ENCODE assay signal across 13 cellular contexts in genomic region chr1:192518700-192519099, GRCh38. TPM values are rescaled to one million over a fixed set of nuclear protein-coding genes. Genes with fewer than 3 reads are reported as not detected.
DNase-seq lines count a peak whose midpoint lies in the region; ATAC-seq and TF ChIP-seq lines count a peak whose summit lies in the region.
"Had no signal": no experiment of that assay in that cellular context is flagged by ENCODE, and none has a peak within 500 bp of the region (broad histone marks: within the 10 kb centered on the region; RNA-seq: fewer than 3 reads in every experiment).

No MANE protein-coding gene starts in this region.

- no peaks in the 10 kb centered on the region for H3K27me3 Mint-ChIP-seq in natural killer cell treated with Interleukin-12 subunit alpha and Interleukin-12 subunit beta and Interleukin-15 and Interleukin-18, amount 100 ng/mL, for 72 hours
- H3K27me3 Mint-ChIP-seq in natural killer cell (ENCODE audit: low read depth in 2 of 2) = no peaks in the 10 kb centered on the region

- H3K36me3 Mint-ChIP-seq in natural killer cell treated with Interleukin-12 subunit alpha and Interleukin-12 subunit beta and Interleukin-15 and Interleukin-18, amount 100 ng/mL, for 72 hours = no peaks in the 10 kb centered on the region
- H3K36me3 Mint-ChIP-seq in natural killer cell = no peaks in the 10 kb centered on the region

- no peak overlapping the region for H3K27ac ChIP-seq in upper lobe of right lung
- H3K27ac ChIP-seq: sigmoid colon had no signal

- no peak for DNase-seq in natural killer cell treated with Interleukin-12 subunit alpha and Interleukin-12 subunit beta and Interleukin-15 and Interleukin-18, amount 100 ng/mL, for 72 hours (ENCODE audit: low spot score)
- DNase-seq in natural killer cell = no peak
- DNase-seq in upper lobe of right lung = no peak
- DNase-seq in amygdala (lab: John Stamatoyannopoulos, UW) = no peak
- no peak for DNase-seq in left colon
- DNase-seq in activated naive CD4-positive, alpha-beta T cell treated with anti-CD3 and anti-CD28 coated beads, Interleukin-2, amount 50 U/mL, for 16 hours = no peak
- DNase-seq: activated CD4-positive, alpha-beta T cell treated with anti-CD3 and anti-CD28 coated beads, Interleukin-2, amount 50 U/mL, for 4 hours; effector CD8-positive, alpha-beta T cell; NCI-H446; sigmoid colon had no signal

- H3K4me1 Mint-ChIP-seq in natural killer cell treated with Interleukin-12 subunit alpha and Interleukin-12 subunit beta and Interleukin-15 and Interleukin-18, amount 100 ng/mL, for 72 hours (ENCODE audit: low read depth in 2 of 2) = peaks cover 53 to 66% of the 10 kb centered on the region in 2 donors
- peaks cover 55 to 66% of the 10 kb centered on the region in 2 donors for H3K4me1 Mint-ChIP-seq in natural killer cell

- intact Hi-C loops in natural killer cell (cut with micrococcal nuclease) (loop anchor here (5.0 kb wide), 1 partner anchor 41 kb away; no protein-coding TSS in a partner anchor), upper lobe of right lung (cut with DNase I) (no loop called here), left colon (cut with DNase I, micrococcal nuclease) (no loop called here)

- H3K27me3 ChIP-seq in upper lobe of right lung = no peaks in the 10 kb centered on the region
- H3K27me3 ChIP-seq: sigmoid colon had no signal

- peak overlapping the region; percentile 26 for H3K4me3 Mint-ChIP-seq in natural killer cell treated with Interleukin-12 subunit alpha and Interleukin-12 subunit beta and Interleukin-15 and Interleukin-18, amount 100 ng/mL, for 72 hours
- H3K4me3 Mint-ChIP-seq in natural killer cell = no peak overlapping the region

- no peaks in the 10 kb centered on the region for H3K9me3 ChIP-seq in upper lobe of right lung
- H3K9me3 ChIP-seq: sigmoid colon had no signal

- H3K9me3 Mint-ChIP-seq in natural killer cell treated with Interleukin-12 subunit alpha and Interleukin-12 subunit beta and Interleukin-15 and Interleukin-18, amount 100 ng/mL, for 72 hours = peaks cover 3% of the 10 kb centered on the region
- no peaks in the 10 kb centered on the region for H3K9me3 Mint-ChIP-seq in natural killer cell

- no peaks in the 10 kb centered on the region for H3K4me1 ChIP-seq in upper lobe of right lung

- peak in 1 of 2 donors; percentile 54 for ATAC-seq in natural killer cell treated with Interleukin-12 subunit alpha and Interleukin-12 subunit beta and Interleukin-15 and Interleukin-18, amount 100 ng/mL, for 72 hours
- no peak for ATAC-seq in natural killer cell
- ATAC-seq in GM21825 (IDR thresholded peaks at IDR 0.05; ENCODE audit: unreplicated experiment) = peak; percentile 34
- peak; percentile 40 for ATAC-seq in HG03175 (IDR thresholded peaks at IDR 0.05; ENCODE audit: unreplicated experiment)
- peak; percentile 37 for ATAC-seq in upper lobe of right lung
- ATAC-seq in left colon = no peak

- H3K4me3 ChIP-seq in upper lobe of right lung = no peak overlapping the region
- H3K4me3 ChIP-seq: sigmoid colon had no signal

- no peak for TF ChIP-seq CTCF in natural killer cell (IDR thresholded peaks at IDR 0.05)
- TF ChIP-seq CTCF in upper lobe of right lung (IDR thresholded peaks at IDR 0.05) = no peak

- H3K36me3 ChIP-seq in upper lobe of right lung = no peaks in the 10 kb centered on the region
- H3K36me3 ChIP-seq: sigmoid colon had no signal

- peak overlapping the region; percentile 63 to 98 for H3K27ac Mint-ChIP-seq in natural killer cell treated with Interleukin-12 subunit alpha and Interleukin-12 subunit beta and Interleukin-15 and Interleukin-18, amount 100 ng/mL, for 72 hours
- H3K27ac Mint-ChIP-seq in natural killer cell = peak overlapping the region in 1 of 2 donors; percentile 26

RNA-seq across cellular contexts. Expression of gene RGS1, which starts 56.9 kb away (rescaled TPM):
- 100 to 1,000 TPM in 1 of 2 donors, 10 to 100 TPM in 1; 67.6 to 143 TPM for total RNA-seq in natural killer cell treated with Interleukin-12 subunit alpha and Interleukin-12 subunit beta and Interleukin-15 and Interleukin-18, amount 100 ng/mL, for 72 hours
- total RNA-seq in natural killer cell (100 to 1,000 TPM; 306 to 365 (median 343) TPM), upper lobe of right lung (27.8 TPM), left colon (10 to 100 TPM; 11.0 to 27.1 TPM)
- total RNA-seq: M059J had no signal

Comparison
In these comparisons a context has a peak if more than half of its experiments do, and no peak if none do; other contexts are left out.
1. ATAC-seq: peak in GM21825 (single experiment), HG03175 (single experiment) and upper lobe of right lung (single experiment); none in natural killer cell (0 of 3) and left colon (single experiment).